ENCODE assay signal across 27 cellular contexts in the genomic region with DNA sequence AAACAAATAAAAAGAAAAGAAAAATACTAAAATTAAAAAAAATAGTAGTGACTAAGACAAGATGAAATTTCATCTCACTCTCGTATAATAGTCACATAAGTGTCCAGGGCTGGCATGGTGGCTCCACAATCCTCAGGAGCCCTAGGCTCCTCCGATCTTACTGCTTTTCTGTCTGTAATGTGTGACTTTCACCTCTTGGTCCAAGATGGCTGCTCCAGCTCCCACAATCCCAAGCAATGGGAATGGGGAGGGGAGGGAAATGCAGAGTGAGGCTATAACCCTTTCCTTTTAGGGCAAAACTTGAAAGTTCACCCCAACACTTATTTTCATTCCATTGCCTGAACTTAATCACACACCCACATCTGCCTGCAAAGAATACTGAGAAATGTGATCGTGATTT.
"Had no signal": no experiment of that assay in that cellular context is flagged by ENCODE, and none has a peak within 500 bp of the region (broad histone marks: within the 10 kb centered on the region; RNA-seq: fewer than 3 reads in every experiment).

No MANE protein-coding gene starts in this region.

- H3K27ac ChIP-seq: heart right ventricle, left lung, lower lobe of right lung, testis, transverse colon had no signal

- H3K27me3 Mint-ChIP-seq: natural killer cell treated with Interleukin-12 subunit alpha and Interleukin-12 subunit beta and Interleukin-15 and Interleukin-18, amount 100 ng/mL, for 72 hours had no signal

- FAIRE-seq: bronchial epithelial cell, colon had no signal

- H3K4me1 ChIP-seq: heart right ventricle, left lung, lower lobe of right lung, testis, transverse colon had no signal

- H3K4me3 Mint-ChIP-seq: activated CD4-positive, alpha-beta memory T cell treated with anti-CD3 and anti-CD28 coated beads, Interleukin-2, amount 10 ng/mL, durations not matched to agents 7 days and 5 days; activated CD4-positive, alpha-beta T cell treated with anti-CD3 and anti-CD28 coated beads, Interleukin-2, amount 10 ng/mL, durations not matched to agents 7 days and 5 days; activated naive CD4-positive, alpha-beta T cell treated with anti-CD3 and anti-CD28 coated beads, Interleukin-2, amount 10 ng/mL, durations not matched to agents 7 days and 5 days; activated T-cell treated with anti-CD3 and anti-CD28 coated beads, Interleukin-2, amount 50 U/mL, for 24 hours; central memory CD8-positive, alpha-beta T cell; natural killer cell treated with Interleukin-12 subunit alpha and Interleukin-12 subunit beta and Interleukin-15 and Interleukin-18, amount 100 ng/mL, for 72 hours; T-helper 17 cell had no signal

- DNase-seq: activated CD4-positive, alpha-beta memory T cell treated with anti-CD3 and anti-CD28 coated beads, Interleukin-2, amount 10 ng/mL, durations not matched to agents 7 days and 5 days; activated CD4-positive, alpha-beta T cell treated with anti-CD3 and anti-CD28 coated beads for 1 hour; activated CD4-positive, alpha-beta T cell treated with anti-CD3 and anti-CD28 coated beads, Interleukin-2, amount 10 ng/mL, durations not matched to agents 7 days and 5 days; activated CD8-positive, alpha-beta memory T cell treated with anti-CD3 and anti-CD28 coated beads, Interleukin-2, amount 50 U/mL, for 48 hours; activated gamma-delta T cell; activated naive CD4-positive, alpha-beta T cell treated with anti-CD3 and anti-CD28 coated beads, Interleukin-2, amount 10 ng/mL, durations not matched to agents 7 days and 5 days; activated T-cell treated with anti-CD3 and anti-CD28 coated beads, Interleukin-2, amount 50 U/mL, for 24 hours; amniotic stem cell; dermis blood vessel endothelial cell; effector CD4-positive, alpha-beta T cell; foreskin melanocyte; heart right ventricle; kidney glomerular epithelial cell; left lung; lower lobe of right lung; mesendoderm; right cardiac atrium; stimulated activated CD4-positive, alpha-beta T cell treated with anti-CD3 and anti-CD28 coated beads, Interleukin-2, amount 100 ng/mL, for 48 hours; stimulated activated naive CD4-positive, alpha-beta T cell treated with Interleukin-2 at 50 U/mL for 16 hours; T-helper 17 cell; T1000; testis; transverse colon had no signal

- H3K36me3 ChIP-seq: heart right ventricle, left lung, lower lobe of right lung, transverse colon had no signal

- H3K4me3 ChIP-seq: heart right ventricle, left lung, lower lobe of right lung, testis, transverse colon had no signal

- H3K27me3 ChIP-seq: heart right ventricle, left lung, testis, transverse colon had no signal

- H3K9me3 Mint-ChIP-seq: activated CD4-positive, alpha-beta memory T cell treated with anti-CD3 and anti-CD28 coated beads, Interleukin-2, amount 10 ng/mL, durations not matched to agents 7 days and 5 days; activated CD4-positive, alpha-beta T cell treated with anti-CD3 and anti-CD28 coated beads, Interleukin-2, amount 10 ng/mL, durations not matched to agents 7 days and 5 days; activated naive CD4-positive, alpha-beta T cell treated with anti-CD3 and anti-CD28 coated beads, Interleukin-2, amount 10 ng/mL, durations not matched to agents 7 days and 5 days; activated T-cell treated with anti-CD3 and anti-CD28 coated beads, Interleukin-2, amount 50 U/mL, for 24 hours; central memory CD8-positive, alpha-beta T cell; natural killer cell treated with Interleukin-12 subunit alpha and Interleukin-12 subunit beta and Interleukin-15 and Interleukin-18, amount 100 ng/mL, for 72 hours had no signal

- H3K4me1 Mint-ChIP-seq: activated CD4-positive, alpha-beta memory T cell treated with anti-CD3 and anti-CD28 coated beads, Interleukin-2, amount 10 ng/mL, durations not matched to agents 7 days and 5 days; activated CD4-positive, alpha-beta T cell treated with anti-CD3 and anti-CD28 coated beads, Interleukin-2, amount 10 ng/mL, durations not matched to agents 7 days and 5 days; activated naive CD4-positive, alpha-beta T cell treated with anti-CD3 and anti-CD28 coated beads, Interleukin-2, amount 10 ng/mL, durations not matched to agents 7 days and 5 days; central memory CD8-positive, alpha-beta T cell; T-helper 17 cell had no signal

- H3K36me3 Mint-ChIP-seq: activated naive CD4-positive, alpha-beta T cell treated with anti-CD3 and anti-CD28 coated beads, Interleukin-2, amount 10 ng/mL, durations not matched to agents 7 days and 5 days; natural killer cell treated with Interleukin-12 subunit alpha and Interleukin-12 subunit beta and Interleukin-15 and Interleukin-18, amount 100 ng/mL, for 72 hours had no signal

- ATAC-seq: heart right ventricle; left lung; lower lobe of right lung; natural killer cell treated with Interleukin-12 subunit alpha and Interleukin-12 subunit beta and Interleukin-15 and Interleukin-18, amount 100 ng/mL, for 72 hours; right cardiac atrium; T-helper 17 cell had no signal

- H3K9me3 ChIP-seq: heart right ventricle, left lung, lower lobe of right lung, testis, transverse colon had no signal

- H3K27ac Mint-ChIP-seq: activated CD4-positive, alpha-beta memory T cell treated with anti-CD3 and anti-CD28 coated beads, Interleukin-2, amount 10 ng/mL, durations not matched to agents 7 days and 5 days; activated CD4-positive, alpha-beta T cell treated with anti-CD3 and anti-CD28 coated beads, Interleukin-2, amount 10 ng/mL, durations not matched to agents 7 days and 5 days; activated naive CD4-positive, alpha-beta T cell treated with anti-CD3 and anti-CD28 coated beads, Interleukin-2, amount 10 ng/mL, durations not matched to agents 7 days and 5 days; activated T-cell treated with anti-CD3 and anti-CD28 coated beads, Interleukin-2, amount 50 U/mL, for 24 hours; natural killer cell treated with Interleukin-12 subunit alpha and Interleukin-12 subunit beta and Interleukin-15 and Interleukin-18, amount 100 ng/mL, for 72 hours; T-helper 17 cell had no signal
